ENCODE assay signal across 14 cellular contexts in the genomic region with DNA sequence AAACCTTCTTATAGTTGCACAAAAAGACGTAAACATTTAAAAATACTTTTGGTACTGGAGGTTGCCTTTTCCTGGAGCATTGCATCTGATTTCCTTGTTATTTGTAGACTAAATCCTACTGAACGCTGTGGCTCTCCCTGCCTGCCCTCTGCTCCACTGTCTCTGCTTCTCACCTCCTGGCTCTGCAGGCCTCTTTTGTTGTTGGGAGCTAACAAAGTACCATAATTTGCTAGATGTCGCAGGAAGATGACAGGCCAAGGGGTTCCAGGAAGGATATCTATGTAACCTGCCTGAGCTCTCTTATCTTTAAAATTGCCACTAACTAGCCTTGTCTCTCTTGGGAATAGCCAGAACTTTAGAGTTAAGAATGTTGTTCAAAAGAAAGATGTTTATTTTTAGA. TPM values are rescaled to one million over a fixed set of nuclear protein-coding genes. Genes with fewer than 3 reads are reported as not detected.
A peak's percentile ranks its signal among the peaks of the same experiment; 100 is the strongest.
DNase-seq lines count a peak whose midpoint lies in the region; ATAC-seq, FAIRE-seq and TF ChIP-seq lines count a peak whose summit lies in the region.
"Had no signal": no experiment of that assay in that cellular context is flagged by ENCODE, and none has a peak within 500 bp of the region (broad histone marks: within the 10 kb centered on the region; RNA-seq: fewer than 3 reads in every experiment).

No MANE protein-coding gene starts in this region.

- peak overlapping the region in 3 of 7 donors; percentile 7 to 45 (median 33) for H3K4me3 Mint-ChIP-seq in CD8-positive, alpha-beta memory T cell
- peak overlapping the region in 1 of 2 donors; percentile 21 for H3K4me3 Mint-ChIP-seq in CD14-positive monocyte
- H3K4me3 Mint-ChIP-seq: activated B cell treated with CpG ODN at 0.5 μM for 24 hours had no signal

- FAIRE-seq in urothelium cell line (lab: Jason Lieb, UNC): no peak

- WGBS in gastroesophageal sphincter (ENCODE audit: low coverage in 1 of 2), 2 donors: 62 to 76% methylated on average over 2 to 3 of the region's 3 CpGs
- 52 to 68% (median 58%) methylated on average over 3 of the region's 3 CpGs for WGBS in psoas muscle, 3 donors

- POLR2A ChIA-PET in CD8-positive, alpha-beta memory T cell (lab: Charles Lee): no interaction called here

- peaks cover 61 to 79% (median 77%) of the 10 kb centered on the region in 3 donors for H3K4me1 Mint-ChIP-seq in CD8-positive, alpha-beta memory T cell
- H3K4me1 Mint-ChIP-seq in CD14-positive monocyte: peaks cover 3% of the 10 kb centered on the region

- H3K27ac Mint-ChIP-seq in CD8-positive, alpha-beta memory T cell: peak overlapping the region in 6 of 8 donors; percentile 12 to 72 (median 57)
- H3K27ac Mint-ChIP-seq in CD14-positive monocyte: no peak overlapping the region
- H3K27ac Mint-ChIP-seq: activated B cell treated with CpG ODN at 0.5 μM for 24 hours had no signal

- H3K4me3 ChIP-seq in CD8-positive, alpha-beta memory T cell (ENCODE audit: low read length): no peak overlapping the region
- no peak overlapping the region for H3K4me3 ChIP-seq in gastroesophageal sphincter
- H3K4me3 ChIP-seq in psoas muscle: no peak overlapping the region

- ATAC-seq in gastroesophageal sphincter: no peak
- ATAC-seq in psoas muscle: no peak
- no peak for ATAC-seq in GM18517 (IDR thresholded peaks at IDR 0.05; ENCODE audit: unreplicated experiment)
- no peak for ATAC-seq in HG03457 (IDR thresholded peaks at IDR 0.05; ENCODE audit: unreplicated experiment)
- ATAC-seq: left colon had no signal

- no peak for DNase-seq in CD8-positive, alpha-beta memory T cell
- peak; percentile 11 for DNase-seq in SK-N-DZ (ENCODE audit: low spot score)
- no peak for DNase-seq in psoas muscle
- DNase-seq in CD14-positive monocyte (ENCODE audit: low spot score): no peak
- no peak for DNase-seq in urothelium cell line (ENCODE audit: low spot score)
- DNase-seq: activated B cell treated with CpG ODN at 0.5 μM for 24 hours, Kasumi-1, left colon, NCI-H446 treated with DMSO at 0.1 percent for 48 hours, posterior cingulate gyrus, SIG-M5 had no signal

- TF ChIP-seq POLR2A in gastroesophageal sphincter (IDR thresholded peaks at IDR 0.05): no peak

- H3K36me3 Mint-ChIP-seq in CD8-positive, alpha-beta memory T cell: peaks cover 6 to 46% (median 28%) of the 10 kb centered on the region in 3 donors
- H3K36me3 Mint-ChIP-seq in CD14-positive monocyte: no peaks in the 10 kb centered on the region

- H3K36me3 ChIP-seq in CD8-positive, alpha-beta memory T cell (ENCODE audit: insufficient read depth, low read length): no peaks in the 10 kb centered on the region
- H3K36me3 ChIP-seq in gastroesophageal sphincter (no peaks in the 10 kb centered on the region), psoas muscle (ENCODE audit: insufficient read depth in 1 of 2, low read depth in 1 of 2) (no peaks in the 10 kb centered on the region)

- intact Hi-C loops in psoas muscle (cut with DNase I): no loop called here
- intact Hi-C loops in CD14-positive monocyte (cut with micrococcal nuclease): no loop called here

- no peak overlapping the region for H3K27ac ChIP-seq in CD8-positive, alpha-beta memory T cell (ENCODE audit: low read depth, low read length)
- H3K27ac ChIP-seq in gastroesophageal sphincter: peak overlapping the region; percentile 8 to 62 (median 50)
- H3K27ac ChIP-seq in psoas muscle: peak overlapping the region; percentile 54

- no peak for TF ChIP-seq EP300 in gastroesophageal sphincter (IDR thresholded peaks at IDR 0.05)

- no peaks in the 10 kb centered on the region for H3K9me3 ChIP-seq in CD8-positive, alpha-beta memory T cell (ENCODE audit: low read length)
- H3K9me3 ChIP-seq in gastroesophageal sphincter (no peaks in the 10 kb centered on the region), psoas muscle (no peaks in the 10 kb centered on the region)

- H3K27me3 ChIP-seq in CD8-positive, alpha-beta memory T cell (ENCODE audit: insufficient read depth, low read length, poor library complexity, severe bottlenecking): no peaks in the 10 kb centered on the region
- H3K27me3 ChIP-seq in gastroesophageal sphincter: no peaks in the 10 kb centered on the region
- no peaks in the 10 kb centered on the region for H3K27me3 ChIP-seq in psoas muscle (ENCODE audit: insufficient read depth in 3 of 3, low read length in 2 of 3)

- no peak for TF ChIP-seq CTCF in gastroesophageal sphincter (IDR thresholded peaks at IDR 0.05)
- no peak for TF ChIP-seq CTCF in psoas muscle (IDR thresholded peaks at IDR 0.05)
- no peak for TF ChIP-seq CTCF in CD14-positive monocyte (IDR thresholded peaks at IDR 0.05)

- H3K9me3 Mint-ChIP-seq in CD8-positive, alpha-beta memory T cell: no peaks in the 10 kb centered on the region
- H3K9me3 Mint-ChIP-seq in CD14-positive monocyte: peaks cover 0 to 2% (median 0%) of the 10 kb centered on the region in 7 donors
- H3K9me3 Mint-ChIP-seq: activated B cell treated with CpG ODN at 0.5 μM for 24 hours had no signal

- H3K27me3 Mint-ChIP-seq in CD8-positive, alpha-beta memory T cell: no peaks in the 10 kb centered on the region
- H3K27me3 Mint-ChIP-seq in CD14-positive monocyte (ENCODE audit: low read depth in 3 of 3): peaks cover 30 to 62% (median 32%) of the 10 kb centered on the region in 3 donors
- H3K27me3 Mint-ChIP-seq: activated B cell treated with CpG ODN at 0.5 μM for 24 hours had no signal

- H3K4me1 ChIP-seq in CD8-positive, alpha-beta memory T cell (ENCODE audit: insufficient read depth, low read length): peaks cover 26% of the 10 kb centered on the region
- H3K4me1 ChIP-seq in gastroesophageal sphincter: peaks cover 5 to 54% (median 24%) of the 10 kb centered on the region in 3 donors
- H3K4me1 ChIP-seq in psoas muscle: peaks cover 27% of the 10 kb centered on the region

- CTCF ChIA-PET in CD8-positive, alpha-beta memory T cell (lab: Charles Lee): no interaction called here

RNA-seq across cellular contexts. Expression of a gene that starts 21.4 kb away (rescaled TPM):
- total RNA-seq in CD8-positive, alpha-beta memory T cell: 10 to 100 TPM; 45.2 to 45.6 TPM
- 104 TPM for polyA plus RNA-seq in CD8-positive, alpha-beta memory T cell
- 37.8 and 38.1 TPM in 2 replicates for polyA plus RNA-seq in SK-N-DZ (2014; cell fraction: cytosol; rRNA removed)
- polyA plus RNA-seq in SK-N-DZ (2014; cell fraction: nucleus; rRNA removed): 30.2 and 37.7 TPM in 2 replicates
- total RNA-seq in gastroesophageal sphincter (100 to 1,000 TPM in 3 of 4 donors, 10 to 100 TPM in 1; 65.8 to 174 (median 126) TPM), psoas muscle (100 to 1,000 TPM in 3 of 4 donors, 10 to 100 TPM in 1; 78.3 to 239 (median 152) TPM)
- polyA plus RNA-seq in psoas muscle (100 to 1,000 TPM in 2 of 3 donors, 10 to 100 TPM in 1; 23.0 to 188 (median 101) TPM), CD14-positive monocyte (under 1 TPM; 0.06 to 0.46 TPM)

Comparison
In these comparisons a context has a peak if more than half of its experiments do, and no peak if none do; other contexts are left out.
1. H3K27ac Mint-ChIP-seq: peak in CD8-positive, alpha-beta memory T cell (6 of 8); none in CD14-positive monocyte (0 of 7).